ENCODE assay signal across 1 cellular context in genomic region chr11:102468636-102469195, GRCh38.
A peak's percentile ranks its signal among the peaks of the same experiment; 100 is the strongest.
TF ChIP-seq lines count a peak whose summit lies in the region.

No MANE protein-coding gene starts in this region.

TF ChIP-seq in K562, 482 proteins besides CTCF, POLR2A, EP300 and RAD21:
- TF ChIP-seq BRF1 (IDR thresholded peaks at IDR 0.05; ENCODE audit: borderline replicate concordance, extremely low read depth, insufficient read length), result no peak
- no peak for TF ChIP-seq ZNF511 (CRISPR knock-in tag; IDR thresholded peaks at IDR 0.05)
- no peak for TF ChIP-seq PATZ1 (CRISPR knock-in tag; IDR thresholded peaks at IDR 0.05; ENCODE audit: borderline replicate concordance)
- TF ChIP-seq HMBOX1 (IDR thresholded peaks at IDR 0.05), result peak; percentile 17; the same call in 1 of the 2 replicates
- peak; percentile 34; the same call in 1 of the 2 replicates for TF ChIP-seq FOXM1 (IDR thresholded peaks at IDR 0.05; ENCODE audit: low read depth)
- TF ChIP-seq FOXM1 (CRISPR knock-in tag; IDR thresholded peaks at IDR 0.05; ENCODE audit: low read depth), result no peak
- no peak for TF ChIP-seq ZNF408 (CRISPR knock-in tag; IDR thresholded peaks at IDR 0.05; ENCODE audit: low read depth)
- no peak for TF ChIP-seq PBX2 (CRISPR knock-in tag; IDR thresholded peaks at IDR 0.05; ENCODE audit: low read depth)
- no peak for TF ChIP-seq PBX2 (tag; conservative IDR thresholded peaks at IDR 0.05; ENCODE audit: low read depth)
- peak; percentile 53; the same call in 1 of the 2 replicates for TF ChIP-seq MYBL2 (IDR thresholded peaks at IDR 0.05; ENCODE audit: low read depth)
- TF ChIP-seq MYBL2 (CRISPR knock-in tag; IDR thresholded peaks at IDR 0.05; ENCODE audit: borderline replicate concordance), result no peak
- TF ChIP-seq ZNF639 (CRISPR knock-in tag; conservative IDR thresholded peaks at IDR 0.05 in 1 of 2, IDR thresholded peaks at IDR 0.05 in 1 of 2), result no peak
TF ChIP-seq in K562: peak in this region for 3.
